Comparison of ENCODE assay signal across 1 cellular context in the genomic region with DNA sequence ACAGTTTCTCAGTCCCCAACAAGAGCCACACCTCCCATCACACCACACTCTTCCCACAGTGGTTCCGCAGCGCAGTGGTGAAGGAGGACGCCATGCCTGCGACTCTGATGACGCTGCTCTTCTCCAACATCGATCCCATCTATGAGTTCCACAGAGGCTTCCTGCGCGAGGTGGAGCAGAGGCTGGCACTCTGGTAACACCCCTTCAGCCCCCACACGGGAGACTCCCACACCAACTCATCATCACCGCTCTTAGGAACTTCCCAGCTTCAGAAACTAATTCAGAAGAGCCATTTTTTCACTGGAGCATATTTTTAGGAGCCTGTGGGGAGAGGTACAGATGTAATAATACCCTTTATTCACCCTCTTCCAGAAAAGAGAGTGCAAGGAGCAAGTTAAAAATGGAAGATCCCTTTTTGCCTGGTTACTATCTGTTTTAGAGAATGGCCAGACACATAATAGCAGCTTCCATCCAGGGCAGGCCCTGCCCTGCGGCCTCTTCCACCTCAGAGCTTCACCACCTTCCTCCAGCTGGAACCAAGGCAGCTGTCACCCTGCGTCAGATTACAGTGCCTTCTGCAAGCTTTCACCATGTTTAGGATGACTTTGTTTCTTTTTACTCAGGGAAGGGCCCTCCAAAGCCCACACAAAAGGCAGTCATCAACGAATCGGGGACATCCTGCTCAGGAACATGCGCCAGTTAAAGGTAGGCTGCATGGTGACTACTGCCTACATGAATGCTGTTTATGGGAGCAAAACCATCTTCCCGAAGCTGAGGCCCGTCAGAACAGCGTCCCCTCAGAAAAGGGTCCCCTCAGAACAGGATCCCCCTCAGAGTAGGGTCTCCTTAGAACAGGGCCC.
TF ChIP-seq lines count a peak whose summit lies in the region.

No MANE protein-coding gene starts in this region.

TF ChIP-seq in H1, 55 proteins besides CTCF, POLR2A, EP300 and RAD21:
- TF ChIP-seq FOSL1 (IDR thresholded peaks at IDR 0.05; ENCODE audit: insufficient read depth, low read depth, low read length), result no peak
- TF ChIP-seq SP4 (IDR thresholded peaks at IDR 0.05; ENCODE audit: low read length), result no peak
- TF ChIP-seq, protein P1, sequence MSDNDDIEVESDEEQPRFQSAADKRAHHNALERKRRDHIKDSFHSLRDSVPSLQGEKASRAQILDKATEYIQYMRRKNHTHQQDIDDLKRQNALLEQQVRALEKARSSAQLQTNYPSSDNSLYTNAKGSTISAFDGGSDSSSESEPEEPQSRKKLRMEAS (IDR thresholded peaks at IDR 0.05), result no peak
- no peak for TF ChIP-seq CBX8 (IDR thresholded peaks at IDR 0.05; ENCODE audit: borderline replicate concordance, low read depth, low read length)
- no peak for TF ChIP-seq TBP (IDR thresholded peaks at IDR 0.05; ENCODE audit: low read depth, low read length)
- no peak for TF ChIP-seq RFX5 (IDR thresholded peaks at IDR 0.05; ENCODE audit: borderline replicate concordance, low read depth, low read length)
- no peak for TF ChIP-seq SP1 (IDR thresholded peaks at IDR 0.05; ENCODE audit: low read depth, low read length)
- no peak for TF ChIP-seq CREB1 (IDR thresholded peaks at IDR 0.05)
- no peak for TF ChIP-seq SIN3A (conservative IDR thresholded peaks at IDR 0.05 in 1 of 2, IDR thresholded peaks at IDR 0.05 in 1 of 2; ENCODE audit: low read depth in 1 of 2, low read length in 2 of 2)
- no peak for TF ChIP-seq MAFK (IDR thresholded peaks at IDR 0.05; ENCODE audit: low read depth, low read length)
- TF ChIP-seq PHF8 (conservative IDR thresholded peaks at IDR 0.05; ENCODE audit: low read depth, low read length), result no peak
- no peak for TF ChIP-seq NANOG (IDR thresholded peaks at IDR 0.05; ENCODE audit: insufficient read depth, low read depth, low read length, poor library complexity, severe bottlenecking)
- no peak for TF ChIP-seq POU5F1 (IDR thresholded peaks at IDR 0.05; ENCODE audit: low read depth, low read length)
- TF ChIP-seq HDAC6 (IDR thresholded peaks at IDR 0.05; ENCODE audit: low read depth, low read length), result no peak
